In genomic region chrX:20947411-20947912, GRCh38 we compare ENCODE assay signal across 28 cellular contexts.
DNase-seq lines count a peak whose midpoint lies in the region; ATAC-seq, FAIRE-seq and TF ChIP-seq lines count a peak whose summit lies in the region.
"Had no signal": no experiment of that assay in that cellular context is flagged by ENCODE, and none has a peak within 500 bp of the region (broad histone marks: within the 10 kb centered on the region; RNA-seq: fewer than 3 reads in every experiment).

No MANE protein-coding gene starts in this region.

- no peak overlapping the region for H3K4me2 ChIP-seq in H1 (ENCODE audit: insufficient read depth in 1 of 2, low read depth in 2 of 2, low read length in 2 of 2)

- no peak overlapping the region for H2BK15ac ChIP-seq in H1 (ENCODE audit: low read length)

- 62% methylated on average over 5 of the region's 7 CpGs; no CpG with 5 or more reads in 1 of the 2 experiments for WGBS in H1 (ENCODE audit: extremely low coverage in 1 of 2, insufficient coverage in 1 of 2, insufficient read length in 1 of 2, insufficient replicate concordance in 2 of 2, low coverage in 1 of 2, low lambda C conversion rate in 2 of 2, missing lambda C conversion rate in 1 of 2), 2 experiments

- POLR2A ChIA-PET in H1 (lab: Charles Lee; ENCODE audit: partially characterized antibody): no interaction called here

- ATAC-seq in HG02938 (IDR thresholded peaks at IDR 0.05; ENCODE audit: unreplicated experiment): no peak
- ATAC-seq: activated naive CD8-positive, alpha-beta T cell treated with anti-CD3 and anti-CD28 coated beads, Interleukin-2, amount 50 U/mL, for 24 hours; heart left ventricle; K562; left colon; stimulated activated naive CD8-positive, alpha-beta T cell treated with anti-CD3 and anti-CD28 coated beads, Interleukin-15, amount 100 ng/mL, for 72 hours had no signal

- no peak for TF ChIP-seq EP300 in H1 (IDR thresholded peaks at IDR 0.05; ENCODE audit: borderline replicate concordance in 1 of 2, low read depth in 2 of 2, low read length in 2 of 2)

- H3K56ac ChIP-seq in H1 (replicated peaks; ENCODE audit: insufficient read length, low read depth, low read length): no peak overlapping the region

- no peaks in the 10 kb centered on the region for H4K20me1 ChIP-seq in H1 (replicated peaks in 1 of 2; ENCODE audit: control insufficient read depth in 1 of 2, insufficient read depth in 2 of 2, low read length in 2 of 2)

- peak overlapping the region; percentile 62; the same call in 1 of the 2 replicates for H2AFZ ChIP-seq in H1 (ENCODE audit: low read length)

- no peaks in the 10 kb centered on the region for H3K36me3 ChIP-seq in H1 (ENCODE audit: control insufficient read depth in 2 of 4, insufficient read depth in 4 of 4, low read length in 3 of 4)
- H3K36me3 ChIP-seq: heart left ventricle, thyroid gland had no signal

- H3K18ac ChIP-seq in H1 (ENCODE audit: extremely low read depth, low read length): no peak overlapping the region

- no peak overlapping the region for H3K14ac ChIP-seq in H1 (ENCODE audit: insufficient read length)

- H2BK20ac ChIP-seq in H1 (ENCODE audit: low read length): no peak overlapping the region

- CTCF ChIA-PET in H1 (lab: Charles Lee; ENCODE audit: partially characterized antibody): no interaction called here

- peaks cover 0 to 3% (median 0%) of the 10 kb centered on the region in 4 experiments; a peak in 1 of 7 replicates for H3K4me1 ChIP-seq in H1 (replicated peaks in 1 of 4; ENCODE audit: control insufficient read depth in 3 of 4, insufficient read depth in 4 of 4, low read length in 3 of 4)
- H3K4me1 ChIP-seq: heart left ventricle, thyroid gland had no signal

- no peak overlapping the region for H3K4ac ChIP-seq in H1 (replicated peaks; ENCODE audit: insufficient read length, low read depth, low read length)

- no peak overlapping the region for H3K4me3 ChIP-seq in H1 (ENCODE audit: extremely low read depth in 1 of 4, insufficient read depth in 2 of 4, low read depth in 3 of 4, low read length in 4 of 4)
- H3K4me3 ChIP-seq: dorsolateral prefrontal cortex, heart left ventricle, K562, skin epidermis, thyroid gland had no signal

- H4K91ac ChIP-seq in H1 (replicated peaks; ENCODE audit: insufficient read length, low read length): no peak overlapping the region

- FAIRE-seq in H1 (lab: Jason Lieb, UNC): peak; percentile 13
- FAIRE-seq: G401.6, H54, K562 had no signal

- H2AK5ac ChIP-seq in H1 (ENCODE audit: low read depth, low read length): no peak overlapping the region

- no peak for TF ChIP-seq CTCF in H1 (IDR thresholded peaks at IDR 0.05; ENCODE audit: control extremely low read depth in 1 of 3, insufficient read depth in 1 of 3, low read depth in 1 of 3, low read length in 3 of 3)

- no peak for TF ChIP-seq RAD21 in H1 (IDR thresholded peaks at IDR 0.05 in 1 of 2, conservative IDR thresholded peaks at IDR 0.05 in 1 of 2; ENCODE audit: low read depth in 2 of 2, low read length in 2 of 2)

- TF ChIP-seq POLR2A in H1 (IDR thresholded peaks at IDR 0.05; ENCODE audit: control extremely low read depth in 1 of 2, low read depth in 2 of 2, low read length in 2 of 2): no peak

- H3K79me2 ChIP-seq in H1 (ENCODE audit: control insufficient read depth in 1 of 2, insufficient read depth in 2 of 2, low read length in 2 of 2): no peaks in the 10 kb centered on the region

- no peak overlapping the region for H2BK5ac ChIP-seq in H1 (ENCODE audit: low read depth, low read length)

- H3K27me3 ChIP-seq in H1 (replicated peaks in 1 of 4; ENCODE audit: control insufficient read depth in 3 of 4, extremely low read depth in 1 of 4, insufficient read depth in 3 of 4, low read length in 3 of 4): no peaks in the 10 kb centered on the region
- H3K27me3 ChIP-seq: thyroid gland had no signal

- no peak overlapping the region for H4K5ac ChIP-seq in H1 (ENCODE audit: insufficient read length, low read depth, low read length)

- H2BK120ac ChIP-seq in H1 (replicated peaks; ENCODE audit: low read depth, low read length): no peak overlapping the region

- no peak overlapping the region for H3K27ac ChIP-seq in H1 (ENCODE audit: low read depth, low read length)
- H3K27ac ChIP-seq: 22Rv1, dorsolateral prefrontal cortex, heart left ventricle, skin epidermis, thyroid gland had no signal

- H3K79me1 ChIP-seq in H1 (ENCODE audit: low read depth, low read length): no peaks in the 10 kb centered on the region

- DNase-seq in NCI-H82 (lab: John Stamatoyannopoulos, UW) (peak; percentile 16), NCI-H82 treated with DMSO at 0.1 percent for 48 hours (lab: John Stamatoyannopoulos, UW; ENCODE audit: unreplicated experiment) (no peak), H1 (ENCODE audit: low read depth in 1 of 2, low spot score in 2 of 2) (no peak), left kidney (ENCODE audit: low read depth, low spot score) (peak; percentile 11), superior temporal gyrus (ENCODE audit: extremely low spot score) (peak; percentile 8), SHP77 treated with DMSO at 0.1 percent for 48 hours (lab: John Stamatoyannopoulos, UW) (no peak)
- DNase-seq in effector CD4-positive, alpha-beta T cell: no peak
- DNase-seq: activated CD4-positive, alpha-beta T cell treated with anti-CD3 and anti-CD28 coated beads for 4 hours; activated gamma-delta T cell treated with Interleukin-2 at 50 U/mL for 16 hours; activated naive CD8-positive, alpha-beta T cell treated with anti-CD3 and anti-CD28 coated beads, Interleukin-2, amount 50 U/mL, for 24 hours; activated T-cell treated with anti-CD3 and anti-CD28 coated beads, Interleukin-2, amount 50 U/mL, for 24 hours; CD4-positive, CD25-positive, alpha-beta regulatory T cell; DMS153; dorsolateral prefrontal cortex; heart left ventricle; left colon; NCI-H1105 treated with DMSO at 0.1 percent for 48 hours; NCI-H2029; NCI-H69; stimulated activated naive CD8-positive, alpha-beta T cell treated with anti-CD3 and anti-CD28 coated beads, Interleukin-15, amount 100 ng/mL, for 72 hours; T-helper 2 cell; thyroid gland had no signal

- H3K23ac ChIP-seq in H1 (ENCODE audit: insufficient read length): no peak overlapping the region

- no peak overlapping the region for H3K9ac ChIP-seq in H1 (replicated peaks in 1 of 4; ENCODE audit: extremely low read depth in 1 of 4, low read depth in 3 of 4, low read length in 3 of 4)

- no peaks in the 10 kb centered on the region for H3K23me2 ChIP-seq in H1 (ENCODE audit: low read depth, low read length)

- H2BK12ac ChIP-seq in H1 (ENCODE audit: low read depth, low read length): no peak overlapping the region

- H3K9me3 ChIP-seq in H1 (ENCODE audit: insufficient read depth in 2 of 2, low read depth in 1 of 2, low read length in 1 of 2): no peaks in the 10 kb centered on the region
- H3K9me3 ChIP-seq: heart left ventricle, thyroid gland had no signal

- H4K8ac ChIP-seq in H1 (ENCODE audit: extremely low read depth, insufficient read depth, low read length): no peak overlapping the region

TF ChIP-seq in H1, 55 proteins besides CTCF, POLR2A, EP300 and RAD21:
- TF ChIP-seq ATF2 (IDR thresholded peaks at IDR 0.05; ENCODE audit: low read length) (no peak), RBBP5 (IDR thresholded peaks at IDR 0.05; ENCODE audit: borderline replicate concordance, low read depth, low read length) (no peak), SIRT6 (IDR thresholded peaks at IDR 0.05; ENCODE audit: low read length) (no peak), EGR1 (IDR thresholded peaks at IDR 0.05; ENCODE audit: borderline replicate concordance, low read depth, low read length) (no peak), EZH2 (IDR thresholded peaks at IDR 0.05; ENCODE audit: low read depth, low read length, severe bottlenecking) (no peak), RNF2 (IDR thresholded peaks at IDR 0.05; ENCODE audit: borderline replicate concordance, low read depth, low read length, missing control alignments, poor library complexity, severe bottlenecking) (no peak), RFX5 (IDR thresholded peaks at IDR 0.05; ENCODE audit: borderline replicate concordance, low read depth, low read length) (no peak), BACH1 (IDR thresholded peaks at IDR 0.05; ENCODE audit: low read length) (no peak), CHD1 (IDR thresholded peaks at IDR 0.05; ENCODE audit: low read depth, low read length) (no peak), CBX5 (IDR thresholded peaks at IDR 0.05; ENCODE audit: low read depth, low read length) (no peak), HDAC6 (IDR thresholded peaks at IDR 0.05; ENCODE audit: low read depth, low read length) (no peak), USF2 (IDR thresholded peaks at IDR 0.05; ENCODE audit: low read length) (no peak), KDM4A (IDR thresholded peaks at IDR 0.05; ENCODE audit: low read depth, low read length, severe bottlenecking) (no peak), SP4 (IDR thresholded peaks at IDR 0.05; ENCODE audit: low read length) (no peak), NANOG (IDR thresholded peaks at IDR 0.05; ENCODE audit: insufficient read depth, low read depth, low read length, poor library complexity, severe bottlenecking) (no peak), GTF2F1 (IDR thresholded peaks at IDR 0.05; ENCODE audit: borderline replicate concordance, low read depth, low read length) (no peak), SRF (IDR thresholded peaks at IDR 0.05; ENCODE audit: low read depth, low read length) (no peak), BCL11A (IDR thresholded peaks at IDR 0.05; ENCODE audit: low read depth in 2 of 2, low read length in 2 of 2) (no peak)

Comparison
In these comparisons a context has a peak if more than half of its experiments do, and no peak if none do; other contexts are left out.
1. DNase-seq: peak in NCI-H82 (single experiment), left kidney (single experiment) and superior temporal gyrus (single experiment); none in NCI-H82 treated with DMSO at 0.1 percent for 48 hours (single experiment), H1 (0 of 2), effector CD4-positive, alpha-beta T cell (single experiment) and SHP77 treated with DMSO at 0.1 percent for 48 hours (single experiment).